12 cellular contexts compared by ENCODE assay signal in genomic region chr13:106530209-106530906, GRCh38. TPM values are rescaled to one million over a fixed set of nuclear protein-coding genes. Genes with fewer than 3 reads are reported as not detected.
DNase-seq lines count a peak whose midpoint lies in the region; TF ChIP-seq lines count a peak whose summit lies in the region.
"Had no signal": no experiment of that assay in that cellular context is flagged by ENCODE, and none has a peak within 500 bp of the region (broad histone marks: within the 10 kb centered on the region; RNA-seq: fewer than 3 reads in every experiment).

No MANE protein-coding gene starts in this region.

- H3K27me3 ChIP-seq in dorsolateral prefrontal cortex = no peaks in the 10 kb centered on the region
- H3K27me3 ChIP-seq in mesendoderm (ENCODE audit: insufficient read depth, low read length, poor library complexity) = no peaks in the 10 kb centered on the region

- no peak overlapping the region for H4K5ac ChIP-seq in mesendoderm (ENCODE audit: low read length)

- peak overlapping the region; percentile 87 for H3K27ac Mint-ChIP-seq in type B pancreatic cell
- H3K27ac Mint-ChIP-seq: activated CD8-positive, alpha-beta memory T cell treated with anti-CD3 and anti-CD28 coated beads, Interleukin-2, amount 10 ng/mL, durations not matched to agents 7 days and 5 days had no signal

- WGBS in mesendoderm (ENCODE audit: extremely low coverage, insufficient coverage, low lambda C conversion rate) = no CpG with 5 or more reads among the region's 11 CpGs

- H2BK15ac ChIP-seq in mesendoderm (replicated peaks; ENCODE audit: low read depth) = no peak overlapping the region

- POLR2A ChIA-PET in HEK293T (lab: Yijun Ruan, JAX) = interaction anchor here (0.7 kb wide), 1 partner anchor 37 kb away, joined by 3 read pairs; the partner anchor contains the start of gene ARGLU1

- no peak overlapping the region for H2BK120ac ChIP-seq in mesendoderm (ENCODE audit: low read depth, low read length)

- H3K9ac ChIP-seq in mesendoderm (ENCODE audit: low read length) = no peak overlapping the region

- TF ChIP-seq CTCF in dorsolateral prefrontal cortex (IDR thresholded peaks at IDR 0.05 in 54 of 56, conservative IDR thresholded peaks at IDR 0.05 in 2 of 56; ENCODE audit: low read depth in 1 of 56, partially characterized antibody in 56 of 56) (peak in 2 of 56 donors; percentile 7 to 10), type B pancreatic cell (conservative IDR thresholded peaks at IDR 0.05) (no peak)

- H3K79me1 ChIP-seq in mesendoderm (ENCODE audit: low read length) = no peaks in the 10 kb centered on the region

- H3K56ac ChIP-seq in mesendoderm (ENCODE audit: low read length) = no peak overlapping the region

- no peak overlapping the region for H2AK5ac ChIP-seq in mesendoderm (ENCODE audit: low read length)

- peak; percentile 21 for DNase-seq in SIG-M5 treated with dmso at 0.1 percent for 504 hours (lab: John Stamatoyannopoulos, UW; ENCODE audit: unreplicated experiment)
- no peak for DNase-seq in SIG-M5 (lab: John Stamatoyannopoulos, UW)
- DNase-seq in dorsolateral prefrontal cortex = no peak
- DNase-seq in mesendoderm = peak; percentile 67
- no peak for DNase-seq in type B pancreatic cell (ENCODE audit: extremely low spot score, unreplicated experiment)
- no peak for DNase-seq in HEK293T (ENCODE audit: extremely low spot score)
- DNase-seq in Kasumi-1 (lab: John Stamatoyannopoulos, UW) = no peak
- DNase-seq in DMS79 (lab: John Stamatoyannopoulos, UW) = no peak
- DNase-seq: activated CD8-positive, alpha-beta memory T cell treated with anti-CD3 and anti-CD28 coated beads, Interleukin-2, amount 10 ng/mL, durations not matched to agents 7 days and 5 days; amniotic stem cell; GDM1 had no signal

- peak overlapping the region in 57 of 59 donors; percentile 3 to 94 (median 81) for H3K4me3 ChIP-seq in dorsolateral prefrontal cortex
- no peak overlapping the region for H3K4me3 ChIP-seq in mesendoderm (ENCODE audit: low read length)
- H3K4me3 ChIP-seq: A549 had no signal

- H3K4me1 ChIP-seq in mesendoderm (ENCODE audit: control insufficient read depth, low read depth, low read length) = peaks cover 25% of the 10 kb centered on the region
- H3K4me1 ChIP-seq: A549 had no signal

- H3K27me3 Mint-ChIP-seq in type B pancreatic cell = no peaks in the 10 kb centered on the region

- H3K4me2 ChIP-seq in mesendoderm (ENCODE audit: low read length) = no peak overlapping the region
- H3K4me2 ChIP-seq: A549 had no signal

- no peaks in the 10 kb centered on the region for H3K36me3 ChIP-seq in mesendoderm (ENCODE audit: control insufficient read depth, insufficient read depth, low read length)

- H2BK5ac ChIP-seq in mesendoderm (ENCODE audit: low read length) = no peak overlapping the region

- no peak overlapping the region for H4K8ac ChIP-seq in mesendoderm (ENCODE audit: low read depth, low read length)

- H3K23ac ChIP-seq in mesendoderm (ENCODE audit: low read length) = no peak overlapping the region

- H3K4me1 Mint-ChIP-seq in type B pancreatic cell (ENCODE audit: unreplicated experiment) = peaks cover 63% of the 10 kb centered on the region

- H3K18ac ChIP-seq in mesendoderm (ENCODE audit: low read length) = peak overlapping the region; percentile 54

- H3K4ac ChIP-seq in mesendoderm (ENCODE audit: low read depth, low read length) = no peak overlapping the region

- H3K27ac ChIP-seq in dorsolateral prefrontal cortex (peak overlapping the region in 58 of 59 donors; percentile 1 to 95 (median 86)), mesendoderm (ENCODE audit: low read depth, low read length) (no peak overlapping the region)
- H3K27ac ChIP-seq: A549 had no signal

- CTCF ChIA-PET in HEK293T (lab: Yijun Ruan, JAX) = no interaction called here

- H3K79me2 ChIP-seq in mesendoderm (ENCODE audit: control insufficient read depth, insufficient read depth, low read length) = peaks cover 58% of the 10 kb centered on the region

- intact Hi-C loops in dorsolateral prefrontal cortex (cut with DNase I) = loop anchor here (5.0 to 10.0 kb wide), 5 partner anchors 37 to 1958 kb away; partner anchors contain the start of gene ARGLU1 (in 1 of the 2)

- H3K36me3 Mint-ChIP-seq in type B pancreatic cell = peaks cover 9% of the 10 kb centered on the region
- H3K36me3 Mint-ChIP-seq: activated CD8-positive, alpha-beta memory T cell treated with anti-CD3 and anti-CD28 coated beads, Interleukin-2, amount 10 ng/mL, durations not matched to agents 7 days and 5 days had no signal

- no peaks in the 10 kb centered on the region for H3K9me3 Mint-ChIP-seq in type B pancreatic cell

- peak overlapping the region; percentile 99 for H3K4me3 Mint-ChIP-seq in type B pancreatic cell
- H3K4me3 Mint-ChIP-seq: activated CD8-positive, alpha-beta memory T cell treated with anti-CD3 and anti-CD28 coated beads, Interleukin-2, amount 10 ng/mL, durations not matched to agents 7 days and 5 days had no signal

TF ChIP-seq in HEK293T, 16 proteins besides CTCF, POLR2A, EP300 and RAD21:
- no peak for TF ChIP-seq HDGF (IDR thresholded peaks at IDR 0.05; ENCODE audit: borderline replicate concordance)
- TF ChIP-seq L3MBTL2 (conservative IDR thresholded peaks at IDR 0.05) = no peak
- no peak for TF ChIP-seq ARNT (IDR thresholded peaks at IDR 0.05)
- no peak for TF ChIP-seq SUZ12 (IDR thresholded peaks at IDR 0.05)
- TF ChIP-seq ZNF384 (IDR thresholded peaks at IDR 0.05) = no peak
- no peak for TF ChIP-seq TARDBP (IDR thresholded peaks at IDR 0.05)
- TF ChIP-seq FOXK2 (IDR thresholded peaks at IDR 0.05) = no peak
- no peak for TF ChIP-seq SP1 (IDR thresholded peaks at IDR 0.05)
- TF ChIP-seq FOXA1 (IDR thresholded peaks at IDR 0.05) = no peak
- TF ChIP-seq LEF1 (IDR thresholded peaks at IDR 0.05; ENCODE audit: borderline replicate concordance) = no peak
- no peak for TF ChIP-seq NFRKB (IDR thresholded peaks at IDR 0.05)
- no peak for TF ChIP-seq FOXM1 (IDR thresholded peaks at IDR 0.05; ENCODE audit: borderline replicate concordance)
- no peak for TF ChIP-seq ELF4 (IDR thresholded peaks at IDR 0.05)
- TF ChIP-seq, protein P1, sequence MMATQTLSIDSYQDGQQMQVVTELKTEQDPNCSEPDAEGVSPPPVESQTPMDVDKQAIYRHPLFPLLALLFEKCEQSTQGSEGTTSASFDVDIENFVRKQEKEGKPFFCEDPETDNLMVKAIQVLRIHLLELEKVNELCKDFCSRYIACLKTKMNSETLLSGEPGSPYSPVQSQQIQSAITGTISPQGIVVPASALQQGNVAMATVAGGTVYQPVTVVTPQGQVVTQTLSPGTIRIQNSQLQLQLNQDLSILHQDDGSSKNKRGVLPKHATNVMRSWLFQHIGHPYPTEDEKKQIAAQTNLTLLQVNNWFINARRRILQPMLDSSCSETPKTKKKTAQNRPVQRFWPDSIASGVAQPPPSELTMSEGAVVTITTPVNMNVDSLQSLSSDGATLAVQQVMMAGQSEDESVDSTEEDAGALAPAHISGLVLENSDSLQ (IDR thresholded peaks at IDR 0.05) = no peak
- TF ChIP-seq BHLHE40 (IDR thresholded peaks at IDR 0.05; ENCODE audit: borderline replicate concordance) = no peak

RNA-seq across cellular contexts. Expression of gene EFNB2, which starts 5.1 kb away (rescaled TPM):
- total RNA-seq in dorsolateral prefrontal cortex (10 to 100 TPM; 19.0 to 43.3 (median 29.8) TPM), type B pancreatic cell (ENCODE audit: low replicate concordance) (48.6 and 67.1 TPM in 2 replicates)
- polyA plus RNA-seq in mesendoderm (2013, experiment 1 of 2) = 29.5 TPM
- polyA plus RNA-seq in mesendoderm (2013, experiment 2 of 2) = 30.1 TPM

RNA-seq across cellular contexts. Expression of gene ARGLU1, which starts 37.6 kb away (rescaled TPM):
- total RNA-seq in dorsolateral prefrontal cortex (100 to 1,000 TPM; 101 to 209 (median 139) TPM), type B pancreatic cell (ENCODE audit: low replicate concordance) (89.0 and 128 TPM in 2 replicates)
- 93.9 TPM for polyA plus RNA-seq in mesendoderm (2013, experiment 1 of 2)
- 92.1 TPM for polyA plus RNA-seq in mesendoderm (2013, experiment 2 of 2)

Comparison
In these comparisons a context has a peak if more than half of its experiments do, and no peak if none do; other contexts are left out.
1. DNase-seq: peak in SIG-M5 treated with dmso at 0.1 percent for 504 hours (single experiment) and mesendoderm (single experiment); none in SIG-M5 (single experiment), dorsolateral prefrontal cortex (0 of 10), type B pancreatic cell (single experiment), HEK293T (single experiment), Kasumi-1 (0 of 2) and DMS79 (single experiment).